ENCODE assay signal across 1 cellular context in the genomic region with DNA sequence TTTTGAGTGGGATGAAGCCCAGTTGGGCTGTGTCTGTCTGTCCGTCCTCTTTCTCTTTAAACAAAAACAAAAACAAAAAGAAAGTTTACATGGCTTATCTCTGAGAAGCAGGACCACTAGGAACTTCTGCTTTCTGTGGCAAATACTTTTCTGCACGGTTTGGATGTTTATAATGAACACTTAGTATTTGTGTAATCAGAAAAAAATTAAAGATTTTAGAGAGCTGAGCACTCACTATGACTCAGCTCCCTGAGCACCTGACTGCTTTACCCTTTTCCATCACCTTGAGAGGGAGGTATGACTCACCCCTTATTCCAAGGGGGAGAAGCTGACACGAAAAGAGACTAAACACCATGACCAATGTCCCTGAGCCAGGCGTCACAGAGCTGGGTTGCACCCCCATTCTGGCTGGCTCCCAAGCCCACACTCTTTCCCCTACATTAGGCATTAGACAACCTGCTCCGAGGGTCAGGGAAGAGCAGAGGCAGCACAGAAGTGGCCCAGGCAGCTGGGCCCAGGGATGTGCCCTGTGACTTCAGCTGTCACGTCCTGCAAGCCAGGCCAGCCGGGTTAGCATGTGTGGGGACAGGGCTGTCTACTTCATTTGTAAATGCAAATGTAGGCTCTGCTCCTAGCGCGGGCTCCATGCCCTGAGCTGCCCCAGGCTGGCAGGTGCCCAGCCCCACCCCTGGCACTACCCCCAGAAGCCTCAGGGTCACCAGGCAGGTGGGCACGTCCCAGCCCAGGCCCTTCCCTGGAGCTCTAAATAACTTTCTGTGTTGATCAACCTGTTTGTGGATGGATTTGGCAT.
TF ChIP-seq lines count a peak whose summit lies in the region.

No MANE protein-coding gene starts in this region.

TF ChIP-seq in K562, 482 proteins besides CTCF, POLR2A, EP300 and RAD21 (continued from another document):
- TF ChIP-seq JUN (IDR thresholded peaks at IDR 0.05; ENCODE audit: borderline replicate concordance, low read depth, low read length) (peak; percentile 97), JUN (CRISPR knock-in tag; IDR thresholded peaks at IDR 0.05; ENCODE audit: borderline replicate concordance) (no peak), SMAD3 (CRISPR knock-in tag; conservative IDR thresholded peaks at IDR 0.05) (no peak), TEAD4 (IDR thresholded peaks at IDR 0.05; ENCODE audit: low read length) (peak; percentile 77), TEAD4 (CRISPR knock-in tag; IDR thresholded peaks at IDR 0.05; ENCODE audit: borderline replicate concordance) (no peak), CCNT2 (IDR thresholded peaks at IDR 0.05; ENCODE audit: borderline replicate concordance, extremely low read depth, insufficient read length, low read depth, low read length) (peak; percentile 52), CREBBP (IDR thresholded peaks at IDR 0.05; ENCODE audit: low read depth, low read length) (no peak), NCOR1 (IDR thresholded peaks at IDR 0.05) (0 out of 2 replicates have a peak, but pooled peaks have one; percentile 62), SMAD2 (IDR thresholded peaks at IDR 0.05; ENCODE audit: low read depth, low read length) (no peak), RFX5 (IDR thresholded peaks at IDR 0.05; ENCODE audit: low read depth, low read length) (no peak), ZNF175 (CRISPR knock-in tag; IDR thresholded peaks at IDR 0.05; ENCODE audit: low read depth) (no peak), PHF8 (IDR thresholded peaks at IDR 0.05; ENCODE audit: borderline replicate concordance, low read length) (0 out of 2 replicates have a peak, but pooled peaks have one; percentile 1), ZNF354B (CRISPR knock-in tag; IDR thresholded peaks at IDR 0.05) (no peak), PTTG1 (tag; IDR thresholded peaks at IDR 0.05; ENCODE audit: low read depth) (no peak), EP400 (IDR thresholded peaks at IDR 0.05) (peak; percentile 65), CCAR2 (IDR thresholded peaks at IDR 0.05; ENCODE audit: low read depth, low read length) (no peak)
- TF ChIP-seq, protein P1, sequence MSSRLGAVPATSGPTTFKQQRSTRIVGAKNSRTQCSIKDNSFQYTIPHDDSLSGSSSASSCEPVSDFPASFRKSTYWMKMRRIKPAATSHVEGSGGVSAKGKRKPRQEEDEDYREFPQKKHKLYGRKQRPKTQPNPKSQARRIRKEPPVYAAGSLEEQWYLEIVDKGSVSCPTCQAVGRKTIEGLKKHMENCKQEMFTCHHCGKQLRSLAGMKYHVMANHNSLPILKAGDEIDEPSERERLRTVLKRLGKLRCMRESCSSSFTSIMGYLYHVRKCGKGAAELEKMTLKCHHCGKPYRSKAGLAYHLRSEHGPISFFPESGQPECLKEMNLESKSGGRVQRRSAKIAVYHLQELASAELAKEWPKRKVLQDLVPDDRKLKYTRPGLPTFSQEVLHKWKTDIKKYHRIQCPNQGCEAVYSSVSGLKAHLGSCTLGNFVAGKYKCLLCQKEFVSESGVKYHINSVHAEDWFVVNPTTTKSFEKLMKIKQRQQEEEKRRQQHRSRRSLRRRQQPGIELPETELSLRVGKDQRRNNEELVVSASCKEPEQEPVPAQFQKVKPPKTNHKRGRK (tag; IDR thresholded peaks at IDR 0.05) = no peak
- TF ChIP-seq, protein P2, sequence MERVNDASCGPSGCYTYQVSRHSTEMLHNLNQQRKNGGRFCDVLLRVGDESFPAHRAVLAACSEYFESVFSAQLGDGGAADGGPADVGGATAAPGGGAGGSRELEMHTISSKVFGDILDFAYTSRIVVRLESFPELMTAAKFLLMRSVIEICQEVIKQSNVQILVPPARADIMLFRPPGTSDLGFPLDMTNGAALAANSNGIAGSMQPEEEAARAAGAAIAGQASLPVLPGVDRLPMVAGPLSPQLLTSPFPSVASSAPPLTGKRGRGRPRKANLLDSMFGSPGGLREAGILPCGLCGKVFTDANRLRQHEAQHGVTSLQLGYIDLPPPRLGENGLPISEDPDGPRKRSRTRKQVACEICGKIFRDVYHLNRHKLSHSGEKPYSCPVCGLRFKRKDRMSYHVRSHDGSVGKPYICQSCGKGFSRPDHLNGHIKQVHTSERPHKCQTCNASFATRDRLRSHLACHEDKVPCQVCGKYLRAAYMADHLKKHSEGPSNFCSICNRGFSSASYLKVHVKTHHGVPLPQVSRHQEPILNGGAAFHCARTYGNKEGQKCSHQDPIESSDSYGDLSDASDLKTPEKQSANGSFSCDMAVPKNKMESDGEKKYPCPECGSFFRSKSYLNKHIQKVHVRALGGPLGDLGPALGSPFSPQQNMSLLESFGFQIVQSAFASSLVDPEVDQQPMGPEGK (CRISPR knock-in tag; IDR thresholded peaks at IDR 0.05; ENCODE audit: borderline replicate concordance) = no peak
